23 cellular contexts compared by ENCODE assay signal in genomic region chr19:10908380-10908960, GRCh38. TPM values are rescaled to one million over a fixed set of nuclear protein-coding genes. Genes with fewer than 3 reads are reported as not detected.
DNase-seq lines count a peak whose midpoint lies in the region; ATAC-seq, FAIRE-seq and TF ChIP-seq lines count a peak whose summit lies in the region.
"Had no signal": no experiment of that assay in that cellular context is flagged by ENCODE, and none has a peak within 500 bp of the region (broad histone marks: within the 10 kb centered on the region; RNA-seq: fewer than 3 reads in every experiment).

No MANE protein-coding gene starts in this region.

- H3K9me2 ChIP-seq in PC-3 (replicated peaks; ENCODE audit: low read length), result no peaks in the 10 kb centered on the region

- H3K79me1 ChIP-seq in trophoblast cell (ENCODE audit: low read length), result peaks cover 3% of the 10 kb centered on the region

- H4K12ac ChIP-seq in trophoblast cell (ENCODE audit: low read depth, low read length), result no peak overlapping the region

- H3F3A ChIP-seq in PC-3 (ENCODE audit: low read length, unreplicated experiment), result no peaks in the 10 kb centered on the region

- H3K36me3 Mint-ChIP-seq in dendritic cell treated with granulocyte-macrophage colony-stimulating factor and Interleukin-4, amounts not matched to agents 40 ng/mL and 50 ng/mL, for 4 days (ENCODE audit: low read depth), result peaks cover 81% of the 10 kb centered on the region

- H3K9ac ChIP-seq in PC-3 (ENCODE audit: low read length) (no peak overlapping the region), trophoblast cell (ENCODE audit: low read length) (no peak overlapping the region)
- H3K9ac ChIP-seq: BLaER1 treated with 17β-estradiol and CSF1 and Interleukin-3, amounts not matched to agents 10 nM and 100 nM had no signal

- no peak overlapping the region for H3K14ac ChIP-seq in trophoblast cell (ENCODE audit: low read length)

- TF ChIP-seq EP300 in A549 (IDR thresholded peaks at IDR 0.05), result no peak

- H3K4me1 ChIP-seq in A549, result no peaks in the 10 kb centered on the region
- H3K4me1 ChIP-seq in PC-3 (ENCODE audit: insufficient read depth, low read length), result no peaks in the 10 kb centered on the region
- H3K4me1 ChIP-seq in trophoblast cell (ENCODE audit: control insufficient read depth in 1 of 2, insufficient read depth in 2 of 2, low read length in 2 of 2), result peaks cover 5 to 6% of the 10 kb centered on the region in 2 experiments

- no peaks in the 10 kb centered on the region for H3K9me3 ChIP-seq in A549
- no peaks in the 10 kb centered on the region for H3K9me3 ChIP-seq in PC-3 (ENCODE audit: low read length)
- no peaks in the 10 kb centered on the region for H3K9me3 ChIP-seq in trophoblast cell (ENCODE audit: insufficient read depth, low read depth, low read length)
- H3K9me3 ChIP-seq: BLaER1 treated with 17β-estradiol and CSF1 and Interleukin-3, amounts not matched to agents 10 nM and 100 nM had no signal

- no peak overlapping the region for H2BK120ac ChIP-seq in trophoblast cell (ENCODE audit: insufficient read depth, low read length, poor library complexity)

- TF ChIP-seq CTCF in A549 (IDR thresholded peaks at IDR 0.05) (no peak), PC-3 (conservative IDR thresholded peaks at IDR 0.05; ENCODE audit: low read depth, low read length) (no peak)

- no peak overlapping the region for H4K8ac ChIP-seq in trophoblast cell (ENCODE audit: low read depth, low read length)

- H2AFZ ChIP-seq in PC-3 (ENCODE audit: low read length) (no peak overlapping the region), trophoblast cell (ENCODE audit: insufficient read depth, low read length, poor library complexity) (no peak overlapping the region)

- H3K4me1 Mint-ChIP-seq in dendritic cell treated with granulocyte-macrophage colony-stimulating factor and Interleukin-4, amounts not matched to agents 40 ng/mL and 50 ng/mL, for 4 days (ENCODE audit: low read depth), result peaks cover 19% of the 10 kb centered on the region
- H3K4me1 Mint-ChIP-seq: B cell had no signal

- TF ChIP-seq POLR2A in A549 (IDR thresholded peaks at IDR 0.05; ENCODE audit: low read length), result no peak

- H3K27me3 ChIP-seq in PC-3 (ENCODE audit: low read length), result no peaks in the 10 kb centered on the region
- H3K27me3 ChIP-seq in trophoblast cell (ENCODE audit: insufficient read depth, low read length), result no peaks in the 10 kb centered on the region
- H3K27me3 ChIP-seq: BLaER1 treated with 17β-estradiol and CSF1 and Interleukin-3, amounts not matched to agents 10 nM and 100 nM had no signal

- no peaks in the 10 kb centered on the region for H4K20me1 ChIP-seq in PC-3 (ENCODE audit: low read length)

- intact Hi-C loops in PC-3 (cut with micrococcal nuclease), result no loop called here
- intact Hi-C loops in dendritic cell treated with granulocyte-macrophage colony-stimulating factor and Interleukin-4, amounts not matched to agents 40 ng/mL and 50 ng/mL, for 4 days (cut with micrococcal nuclease), result loop anchor here (5.0 kb wide), 1 partner anchor 36 kb away; the partner anchor contains the start of gene CARM1

- POLR2A ChIA-PET in A549 (lab: Yijun Ruan, JAX) (no interaction called here), PC-3 (lab: Charles Lee; ENCODE audit: unreplicated experiment) (no interaction called here)

- 0 out of 2 replicates have a peak, but pooled peaks cover 6% of the 10 kb centered on the region for H3K79me2 ChIP-seq in PC-3 (ENCODE audit: low read length)
- peaks cover 1% of the 10 kb centered on the region for H3K79me2 ChIP-seq in trophoblast cell (ENCODE audit: control insufficient read depth, insufficient read depth, low read length, poor library complexity)

- FAIRE-seq in A549 (lab: Jason Lieb, UNC), result no peak
- FAIRE-seq: GM12892, GM18507 had no signal

- H3K18ac ChIP-seq in trophoblast cell (ENCODE audit: low read length), result peak overlapping the region; percentile 30

- H4K91ac ChIP-seq in trophoblast cell (ENCODE audit: low read depth, low read length), result no peak overlapping the region

- H3K23ac ChIP-seq in trophoblast cell (ENCODE audit: low read length), result no peak overlapping the region

- no peaks in the 10 kb centered on the region for H3K9me3 Mint-ChIP-seq in dendritic cell treated with granulocyte-macrophage colony-stimulating factor and Interleukin-4, amounts not matched to agents 40 ng/mL and 50 ng/mL, for 4 days
- H3K9me3 Mint-ChIP-seq: CD8-positive, alpha-beta T cell; HFFc6 had no signal

- ATAC-seq in A549 (no peak), PC-3 (no peak), GM21526 (IDR thresholded peaks at IDR 0.05; ENCODE audit: low FRiP score, unreplicated experiment) (no peak)
- ATAC-seq: CD8-positive, alpha-beta T cell had no signal

- no peak for TF ChIP-seq RAD21 in A549 (conservative IDR thresholded peaks at IDR 0.05 in 1 of 2, IDR thresholded peaks at IDR 0.05 in 1 of 2)

- no peak overlapping the region for H3K4me3 ChIP-seq in A549
- H3K4me3 ChIP-seq in PC-3 (ENCODE audit: low read length), result no peak overlapping the region
- peak overlapping the region; percentile 10 for H3K4me3 ChIP-seq in trophoblast cell (ENCODE audit: low read depth, low read length)
- H3K4me3 ChIP-seq: BLaER1 treated with 17β-estradiol and CSF1 and Interleukin-3, amounts not matched to agents 10 nM and 100 nM had no signal

- DNase-seq in A549 (ENCODE audit: low read depth in 1 of 2, low spot score in 1 of 2) (no peak), PC-3 (no peak), trophoblast cell (no peak), ureter (ENCODE audit: low spot score) (no peak), anterior cingulate cortex (lab: John Stamatoyannopoulos, UW) (no peak)
- DNase-seq: 8988T; CD8-positive, alpha-beta T cell; COR-L47; DMS 273 treated with DMSO at 0.1 percent for 48 hours; DMS53; DND-41; EL; HCEC 1CT; HFFc6; IMR-90; KBM-7 had no signal

- peaks cover 21% of the 10 kb centered on the region for H3K36me3 ChIP-seq in PC-3 (ENCODE audit: low read depth, low read length)
- peaks cover 39 to 50% of the 10 kb centered on the region in 2 experiments for H3K36me3 ChIP-seq in trophoblast cell (ENCODE audit: control insufficient read depth in 1 of 2, insufficient read depth in 2 of 2, low read length in 2 of 2)

- BruUV-seq in PC-3 (replicated peaks; lab: Mats Ljungman, UMichigan), result TSS peak; percentile 23

- H3K4me3 Mint-ChIP-seq in dendritic cell treated with granulocyte-macrophage colony-stimulating factor and Interleukin-4, amounts not matched to agents 40 ng/mL and 50 ng/mL, for 4 days, result no peak overlapping the region
- H3K4me3 Mint-ChIP-seq: B cell; CD8-positive, alpha-beta T cell; HFFc6 had no signal

- H2BK12ac ChIP-seq in trophoblast cell (ENCODE audit: low read length), result no peak overlapping the region

- no peak overlapping the region for H2BK5ac ChIP-seq in trophoblast cell (ENCODE audit: low read depth, low read length, poor library complexity)

- peak overlapping the region; percentile 79 for H3K27ac Mint-ChIP-seq in dendritic cell treated with granulocyte-macrophage colony-stimulating factor and Interleukin-4, amounts not matched to agents 40 ng/mL and 50 ng/mL, for 4 days
- H3K27ac Mint-ChIP-seq: B cell; CD8-positive, alpha-beta T cell; HFFc6 had no signal

- no peaks in the 10 kb centered on the region for H3K27me3 Mint-ChIP-seq in dendritic cell treated with granulocyte-macrophage colony-stimulating factor and Interleukin-4, amounts not matched to agents 40 ng/mL and 50 ng/mL, for 4 days
- H3K27me3 Mint-ChIP-seq: B cell had no signal

- H2AK5ac ChIP-seq in trophoblast cell (ENCODE audit: low read length), result no peak overlapping the region

- no peak overlapping the region for H3K4ac ChIP-seq in trophoblast cell (ENCODE audit: low read depth, low read length)

- no peak overlapping the region for H3K27ac ChIP-seq in A549
- H3K27ac ChIP-seq in PC-3 (ENCODE audit: low read length), result no peak overlapping the region
- H3K27ac ChIP-seq in trophoblast cell (ENCODE audit: low read depth, low read length), result no peak overlapping the region
- H3K27ac ChIP-seq: BLaER1 treated with 17β-estradiol and CSF1 and Interleukin-3, amounts not matched to agents 10 nM and 100 nM; HL-60 had no signal

- H3K4me2 ChIP-seq in A549 (no peak overlapping the region), PC-3 (ENCODE audit: low read length) (no peak overlapping the region), trophoblast cell (ENCODE audit: low read length) (no peak overlapping the region)
- H3K4me2 ChIP-seq: BLaER1 treated with 17β-estradiol and CSF1 and Interleukin-3, amounts not matched to agents 10 nM and 100 nM had no signal

- CTCF ChIA-PET in A549 (lab: Yijun Ruan, JAX), result no interaction called here
- CTCF ChIA-PET in PC-3 (lab: Charles Lee), result no interaction called here

- 96% methylated on average over 17 of the region's 17 CpGs for WGBS in A549 (ENCODE audit: missing lambda C conversion rate)
- no CpG with 5 or more reads among the region's 17 CpGs for WGBS in trophoblast cell (ENCODE audit: extremely low coverage, insufficient coverage, insufficient read length)

RNA-seq across cellular contexts. Expression of gene YIPF2, which starts 20.0 kb away (rescaled TPM):
- 13.1 and 15.6 TPM in 2 replicates for polyA plus RNA-seq in A549 (2011; rRNA removed)
- polyA plus RNA-seq in A549 (2012; cell fraction: cytosol; rRNA removed), result 22.3 and 31.1 TPM in 2 replicates
- polyA plus RNA-seq in A549 (2012; cell fraction: nucleus; rRNA removed), result 47.6 and 54.7 TPM in 2 replicates
- 14.5 to 18.2 TPM (median 17.5 TPM) in 3 replicates for polyA plus RNA-seq in A549 (2017; fragmentation: RNase III; extraction: RNeasy Plus Mini Kit Qiagen cat#74134 plus additional on column Dnase treatment)
- 12.0 and 13.9 TPM in 2 replicates for polyA minus RNA-seq in A549 (2011; rRNA and poly(A)+ RNA removed)
- total RNA-seq in PC-3 (2014; rRNA removed), result 126 and 131 TPM in 2 replicates
- 98.9 and 102 TPM in 2 replicates for polyA plus RNA-seq in trophoblast cell (2013)
- 60.9 TPM for total RNA-seq in ureter

RNA-seq across cellular contexts. Expression of gene TIMM29, which starts 20.1 kb away (rescaled TPM):
- 7.8 and 9.1 TPM in 2 replicates for polyA plus RNA-seq in A549 (2011; rRNA removed)
- polyA plus RNA-seq in A549 (2012; cell fraction: cytosol; rRNA removed), result 11.5 and 16.0 TPM in 2 replicates
- polyA plus RNA-seq in A549 (2012; cell fraction: nucleus; rRNA removed), result 10.6 and 14.3 TPM in 2 replicates
- 17.1 to 20.5 TPM (median 19.7 TPM) in 3 replicates for polyA plus RNA-seq in A549 (2017; fragmentation: RNase III; extraction: RNeasy Plus Mini Kit Qiagen cat#74134 plus additional on column Dnase treatment)
- 3.7 and 4.8 TPM in 2 replicates for polyA minus RNA-seq in A549 (2011; rRNA and poly(A)+ RNA removed)
- 60.7 and 90.1 TPM in 2 replicates for total RNA-seq in PC-3 (2014; rRNA removed)
- polyA plus RNA-seq in trophoblast cell (2013), result 21.1 and 21.2 TPM in 2 replicates
- total RNA-seq in ureter, result 17.2 TPM

RNA-seq across cellular contexts. Expression of gene CARM1, which starts 37.1 kb away (rescaled TPM):
- polyA plus RNA-seq in A549 (2011; rRNA removed) (14.3 and 15.2 TPM in 2 replicates), A549 (2017; fragmentation: RNase III; extraction: RNeasy Plus Mini Kit Qiagen cat#74134 plus additional on column Dnase treatment) (31.4 to 32.2 TPM (median 31.8 TPM) in 3 replicates)
- 55.5 and 75.2 TPM in 2 replicates for polyA plus RNA-seq in A549 (2012; cell fraction: cytosol; rRNA removed)
- 59.7 and 93.6 TPM in 2 replicates for polyA plus RNA-seq in A549 (2012; cell fraction: nucleus; rRNA removed)
- polyA minus RNA-seq in A549 (2011; rRNA and poly(A)+ RNA removed), result 22.0 and 30.3 TPM in 2 replicates
- total RNA-seq in PC-3 (2014; rRNA removed) (56.2 and 57.1 TPM in 2 replicates), ureter (41.2 TPM)
- polyA plus RNA-seq in trophoblast cell (2013), result 77.7 and 79.2 TPM in 2 replicates

RNA-seq across cellular contexts. Expression of gene SMARCA4, which starts 52.4 kb away (rescaled TPM):
- polyA plus RNA-seq in A549 (2011; rRNA removed), result 8.1 and 10.8 TPM in 2 replicates
- 16.3 and 18.3 TPM in 2 replicates for polyA plus RNA-seq in A549 (2012; cell fraction: cytosol; rRNA removed)
- 54.9 and 62.3 TPM in 2 replicates for polyA plus RNA-seq in A549 (2012; cell fraction: nucleus; rRNA removed)
- 11.9 to 14.1 TPM (median 13.1 TPM) in 3 replicates for polyA plus RNA-seq in A549 (2017; fragmentation: RNase III; extraction: RNeasy Plus Mini Kit Qiagen cat#74134 plus additional on column Dnase treatment)
- 16.9 and 23.2 TPM in 2 replicates for polyA minus RNA-seq in A549 (2011; rRNA and poly(A)+ RNA removed)
- total RNA-seq in PC-3 (2014; rRNA removed), result 197 and 316 TPM in 2 replicates
- 117 and 121 TPM in 2 replicates for polyA plus RNA-seq in trophoblast cell (2013)
- 140 TPM for total RNA-seq in ureter
